10 cellular contexts compared by ENCODE assay signal in the genomic region with DNA sequence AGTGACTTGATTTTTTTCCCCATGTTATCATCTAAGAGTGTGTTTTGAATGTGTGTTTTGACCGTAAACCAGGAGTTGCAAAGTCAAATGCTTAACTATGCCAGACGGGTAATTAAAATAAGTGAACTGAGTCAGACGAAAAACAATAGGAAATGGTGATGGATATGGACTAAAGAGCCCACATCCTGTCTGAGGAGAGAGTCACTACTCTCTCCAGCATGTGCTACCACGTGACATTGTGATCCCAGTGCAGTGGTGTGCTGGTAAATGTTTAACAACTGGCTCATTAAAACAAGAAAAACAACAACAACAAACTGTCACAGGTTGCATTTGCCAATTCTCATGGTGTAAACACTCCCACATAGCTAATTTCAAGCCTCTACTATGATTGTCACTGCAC.
DNase-seq lines count a peak whose midpoint lies in the region; ATAC-seq and TF ChIP-seq lines count a peak whose summit lies in the region.
"Had no signal": no experiment of that assay in that cellular context is flagged by ENCODE, and none has a peak within 500 bp of the region (broad histone marks: within the 10 kb centered on the region; RNA-seq: fewer than 3 reads in every experiment).

No MANE protein-coding gene starts in this region.

- no peaks in the 10 kb centered on the region for H3K27me3 ChIP-seq in prostate gland (replicated peaks; ENCODE audit: insufficient read depth)

- H3K36me3 ChIP-seq in prostate gland = no peaks in the 10 kb centered on the region

- no peak overlapping the region for H3K4me3 ChIP-seq in astrocyte of the spinal cord (ENCODE audit: low read depth, low read length)
- no peak overlapping the region for H3K4me3 ChIP-seq in prostate gland

- no peak overlapping the region for H3K27ac ChIP-seq in prostate gland

- H3K9me3 ChIP-seq in prostate gland = no peaks in the 10 kb centered on the region

- in situ Hi-C loops in astrocyte of the spinal cord (cut with HindIII; ENCODE audit: low sequenced_read_pairs) = no loop called here

- 80% methylated on average over 4 of the region's 4 CpGs for WGBS in prostate gland

- intact Hi-C loops in prostate gland (cut with DNase I) = no loop called here

- no peaks in the 10 kb centered on the region for H3K4me1 ChIP-seq in prostate gland (replicated peaks)

- peak; percentile 92 for DNase-seq in astrocyte of the spinal cord (ENCODE audit: low read depth, low spot score)
- peak; percentile 68 for DNase-seq in myocyte (ENCODE audit: low read depth)
- no peak for DNase-seq in NCI-H1417 (lab: John Stamatoyannopoulos, UW)
- no peak for DNase-seq in omental fat pad (ENCODE audit: low spot score)
- DNase-seq in prostate gland (ENCODE audit: low spot score) = no peak
- no peak for DNase-seq in activated CD4-positive, alpha-beta T cell treated with anti-CD3 and anti-CD28 coated beads for 1 hour
- DNase-seq: KG1, SW 1271 had no signal

- TF ChIP-seq CTCF in astrocyte of the spinal cord (IDR thresholded peaks at IDR 0.05; ENCODE audit: low read depth, low read length) (no peak), omental fat pad (IDR thresholded peaks at IDR 0.05) (no peak), prostate gland (IDR thresholded peaks at IDR 0.05) (no peak)

- ATAC-seq in GM18867 (IDR thresholded peaks at IDR 0.05; ENCODE audit: unreplicated experiment) = peak; percentile 50
- peak; percentile 55 for ATAC-seq in HG03354 (IDR thresholded peaks at IDR 0.05; ENCODE audit: poor library complexity, severe bottlenecking, unreplicated experiment)
- ATAC-seq in omental fat pad (ENCODE audit: low FRiP score) = no peak

- TF ChIP-seq POLR2A in prostate gland (IDR thresholded peaks at IDR 0.05) = no peak

Comparison
In these comparisons a context has a peak if more than half of its experiments do, and no peak if none do; other contexts are left out.
1. DNase-seq: peak in astrocyte of the spinal cord (single experiment) and myocyte (single experiment); none in NCI-H1417 (0 of 3), omental fat pad (single experiment), prostate gland (single experiment) and activated CD4-positive, alpha-beta T cell treated with anti-CD3 and anti-CD28 coated beads for 1 hour (single experiment).